Comparison of ENCODE assay signal across 15 cellular contexts in genomic region chr2:197674060-197674459, GRCh38. TPM values are rescaled to one million over a fixed set of nuclear protein-coding genes. Genes with fewer than 3 reads are reported as not detected.
DNase-seq lines count a peak whose midpoint lies in the region; ATAC-seq and TF ChIP-seq lines count a peak whose summit lies in the region.
"Had no signal": no experiment of that assay in that cellular context is flagged by ENCODE, and none has a peak within 500 bp of the region (broad histone marks: within the 10 kb centered on the region; RNA-seq: fewer than 3 reads in every experiment).

No MANE protein-coding gene starts in this region.

- H3K4me1 Mint-ChIP-seq in neural crest cell = peaks cover 59% of the 10 kb centered on the region
- peaks cover 5% of the 10 kb centered on the region for H3K4me1 Mint-ChIP-seq in type B pancreatic cell (ENCODE audit: unreplicated experiment)

- peaks cover 16% of the 10 kb centered on the region for H3K36me3 Mint-ChIP-seq in neural crest cell (ENCODE audit: low read depth)
- peaks cover 19% of the 10 kb centered on the region for H3K36me3 Mint-ChIP-seq in type B pancreatic cell

- no peaks in the 10 kb centered on the region for H3K27me3 Mint-ChIP-seq in neural crest cell (ENCODE audit: low read depth)
- peaks cover 4% of the 10 kb centered on the region for H3K27me3 Mint-ChIP-seq in type B pancreatic cell

- H3K27ac ChIP-seq in heart right ventricle (peak overlapping the region in 5 of 10 donors; percentile 49 to 89 (median 80)), esophagus squamous epithelium (no peak overlapping the region)
- H3K27ac ChIP-seq: foreskin keratinocyte had no signal

- TF ChIP-seq POLR2A in esophagus squamous epithelium (IDR thresholded peaks at IDR 0.05) = no peak

- H3K9me3 Mint-ChIP-seq in neural crest cell = peaks cover 7% of the 10 kb centered on the region
- peaks cover 6% of the 10 kb centered on the region for H3K9me3 Mint-ChIP-seq in type B pancreatic cell

- H3K4me3 ChIP-seq in heart right ventricle = peak overlapping the region; percentile 20 to 58 (median 50)
- H3K4me3 ChIP-seq in esophagus squamous epithelium = peak overlapping the region in 3 of 4 donors; percentile 37 to 58 (median 39)

- H3K4me1 ChIP-seq in heart right ventricle = peaks cover 0 to 33% (median 9%) of the 10 kb centered on the region in 9 donors
- no peaks in the 10 kb centered on the region for H3K4me1 ChIP-seq in esophagus squamous epithelium
- H3K4me1 ChIP-seq: foreskin keratinocyte had no signal

- H3K27ac Mint-ChIP-seq in neural crest cell (ENCODE audit: unreplicated experiment) = no peak overlapping the region
- H3K27ac Mint-ChIP-seq in type B pancreatic cell = no peak overlapping the region
- H3K27ac Mint-ChIP-seq: activated naive CD8-positive, alpha-beta T cell had no signal

- WGBS in heart right ventricle, 2 donors = 41 to 52% methylated on average over 1 of the region's 1 CpG
- WGBS in esophagus squamous epithelium, 2 donors = 33 to 42% methylated on average over 1 of the region's 1 CpG

- TF ChIP-seq CTCF in heart right ventricle (IDR thresholded peaks at IDR 0.05) = no peak
- TF ChIP-seq CTCF in esophagus squamous epithelium (IDR thresholded peaks at IDR 0.05) = no peak
- TF ChIP-seq CTCF in neural crest cell (conservative IDR thresholded peaks at IDR 0.05) = no peak
- no peak for TF ChIP-seq CTCF in type B pancreatic cell (conservative IDR thresholded peaks at IDR 0.05)
- no peak for TF ChIP-seq CTCF in GM20000 (IDR thresholded peaks at IDR 0.05; ENCODE audit: extremely low read depth, missing control alignments)
- TF ChIP-seq CTCF in GM10266 (IDR thresholded peaks at IDR 0.05; ENCODE audit: control insufficient read depth, insufficient read depth, low read depth, missing control alignments) = no peak

- H3K9me3 ChIP-seq in heart right ventricle (peaks cover 0 to 13% (median 0%) of the 10 kb centered on the region in 11 donors), esophagus squamous epithelium (no peaks in the 10 kb centered on the region)

- intact Hi-C loops in heart right ventricle (cut with DNase I) = loop anchor here in 2 of 10 donors (5.0 kb wide), 2 partner anchors 52 to 157 kb away; partner anchors contain the start of gene MOB4 (in 1 of the 2)
- intact Hi-C loops in left cardiac atrium (cut with DNase I) = no loop called here
- intact Hi-C loops in esophagus squamous epithelium (cut with DNase I) = no loop called here

- DNase-seq in heart right ventricle (no peak), left cardiac atrium (no peak), esophagus squamous epithelium (lab: John Stamatoyannopoulos, UW) (no peak), neural crest cell (ENCODE audit: low read depth, low spot score) (no peak), type B pancreatic cell (ENCODE audit: extremely low spot score, unreplicated experiment) (no peak), GM20000 (ENCODE audit: low spot score) (no peak), CD1c-positive myeloid dendritic cell (ENCODE audit: extremely low spot score) (no peak), GM10266 (ENCODE audit: extremely low spot score) (no peak)
- DNase-seq: ACHN, activated T-cell treated with anti-CD3 and anti-CD28 coated beads for 4 hours, cortex of kidney, foreskin keratinocyte, NCI-H345 had no signal

- ATAC-seq in heart right ventricle (no peak), left cardiac atrium (no peak)
- ATAC-seq: activated CD4-positive, CD25-positive, alpha-beta regulatory T cell treated with anti-CD3 and anti-CD28 coated beads, Interleukin-2, amount 50 U/mL, for 24 hours; foreskin keratinocyte had no signal

- H3K4me3 Mint-ChIP-seq in neural crest cell = peak overlapping the region; percentile 52
- peak overlapping the region; percentile 56 for H3K4me3 Mint-ChIP-seq in type B pancreatic cell
- H3K4me3 Mint-ChIP-seq: activated naive CD8-positive, alpha-beta T cell had no signal

- H3K27me3 ChIP-seq in heart right ventricle (peaks cover 0 to 3% (median 0%) of the 10 kb centered on the region in 7 donors), esophagus squamous epithelium (no peaks in the 10 kb centered on the region)

- H3K36me3 ChIP-seq in heart right ventricle = no peaks in the 10 kb centered on the region
- no peaks in the 10 kb centered on the region for H3K36me3 ChIP-seq in esophagus squamous epithelium

RNA-seq across cellular contexts. Expression of gene RFTN2, which starts 1.3 kb away (rescaled TPM):
- total RNA-seq in heart right ventricle (1 to 10 TPM; 1.2 to 8.4 (median 3.7) TPM), left cardiac atrium (1 to 10 TPM; 3.9 to 8.6 TPM), esophagus squamous epithelium (1 to 10 TPM in 3 of 4 donors, not detected in 1; 1.4 to 7.4 (median 2.7) TPM), neural crest cell (16.0 and 20.6 TPM in 2 replicates), type B pancreatic cell (ENCODE audit: low replicate concordance) (0.07 and 14.9 TPM in 2 replicates)
- polyA plus RNA-seq in heart right ventricle = 1 to 10 TPM; 2.0 TPM
- total RNA-seq: foreskin keratinocyte had no signal
- polyA plus RNA-seq: foreskin keratinocyte had no signal

RNA-seq across cellular contexts. Expression of gene MARS2, which starts 31.1 kb away (rescaled TPM):
- 10 to 100 TPM in 1 of 10 donors, 1 to 10 TPM in 9; 5.0 to 11.5 (median 7.7) TPM for total RNA-seq in heart right ventricle
- polyA plus RNA-seq in heart right ventricle = 1 to 10 TPM; 1.2 to 5.0 TPM
- total RNA-seq in left cardiac atrium = 10 to 100 TPM in 1 of 2 donors, 1 to 10 TPM in 1; 6.0 to 11.0 TPM
- 10 to 100 TPM in 3 of 4 donors, 1 to 10 TPM in 1; 9.9 to 14.5 (median 12.3) TPM for total RNA-seq in esophagus squamous epithelium
- 15.9 and 16.0 TPM in 2 replicates for total RNA-seq in neural crest cell
- total RNA-seq in type B pancreatic cell (ENCODE audit: low replicate concordance) = 10.3 and 10.4 TPM in 2 replicates
